ENCODE assay signal across 28 cellular contexts in the genomic region with DNA sequence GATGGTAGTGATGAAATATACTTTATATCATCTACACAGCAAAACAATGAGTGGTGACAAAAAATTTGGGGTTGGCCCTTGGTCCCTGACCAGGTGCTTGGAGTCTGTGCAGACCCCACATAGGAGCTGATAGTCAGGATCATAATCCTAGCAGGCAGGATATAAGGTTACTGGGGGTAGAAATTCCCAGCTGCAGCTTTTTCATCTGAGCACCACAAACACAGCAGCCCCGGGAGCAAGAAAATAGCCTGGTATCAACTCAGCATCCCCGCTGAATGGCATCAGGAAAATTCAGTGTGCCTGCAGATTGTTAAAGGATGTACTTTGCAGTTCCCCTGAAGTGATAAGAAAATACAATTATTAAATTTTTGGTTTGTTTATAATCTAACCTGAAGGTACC.
"Had no signal": no experiment of that assay in that cellular context is flagged by ENCODE, and none has a peak within 500 bp of the region (broad histone marks: within the 10 kb centered on the region; RNA-seq: fewer than 3 reads in every experiment).

No MANE protein-coding gene starts in this region.

- DNase-seq: naive thymus-derived CD4-positive, alpha-beta T cell; natural killer cell; nucleus accumbens; pancreas; right cardiac atrium; right lobe of liver; sigmoid colon; small intestine; spleen; stimulated activated CD4-positive, alpha-beta T cell treated with anti-CD3 and anti-CD28 coated beads, Interleukin-12 subunit alpha, Interleukin-12 subunit beta, amount 100 ng/mL, for 4 hours; stimulated activated CD4-positive, alpha-beta T cell treated with anti-CD3 and anti-CD28 coated beads, Interleukin-1b, Interleukin-23, amount 100 ng/mL, for 48 hours; stimulated activated CD4-positive, alpha-beta T cell treated with anti-CD3 and anti-CD28 coated beads, Interleukin-4, amount 100 ng/mL, for 1 hour; stimulated activated CD4-positive, alpha-beta T cell treated with anti-CD3 and anti-CD28 coated beads, Interleukin-4, amount 100 ng/mL, for 4 hours; stimulated activated CD8-positive, alpha-beta memory T cell treated with anti-CD3 and anti-CD28 coated beads, Interleukin-4, amount 100 ng/mL, for 48 hours; stimulated activated naive CD4-positive, alpha-beta T cell; stimulated activated naive CD8-positive, alpha-beta T cell treated with anti-CD3 and anti-CD28 coated beads, Interleukin-15, amount 100 ng/mL, for 72 hours; stimulated activated naive CD8-positive, alpha-beta T cell treated with anti-CD3 and anti-CD28 coated beads, Interleukin-15, Interleukin-2, amounts not matched to agents 100 U/mL and 50 U/mL, for 24 hours; substantia nigra; testis; tibial artery; transverse colon; upper lobe of left lung had no signal

- H3K9me3 Mint-ChIP-seq: naive thymus-derived CD4-positive, alpha-beta T cell; natural killer cell; nephron; stimulated activated memory B cell treated with anti-CD40 and anti-IgM and Interleukin-4, amounts not matched to agents 10 μg/mL and 1 μg/mL and 100 μg/mL, for 72 hours; stimulated activated naive CD8-positive, alpha-beta T cell treated with anti-CD3 and anti-CD28 coated beads, Interleukin-15, amount 100 ng/mL, for 72 hours had no signal

- H3K9me3 ChIP-seq: neutrophil, pancreas, prostate gland, right lobe of liver, sigmoid colon, spleen, suprapubic skin, testis, tibial artery, transverse colon, upper lobe of left lung, vagina had no signal

- H3K27ac ChIP-seq: neutrophil, pancreas, prostate gland, right lobe of liver, sigmoid colon, spleen, suprapubic skin, testis, tibial artery, transverse colon, upper lobe of left lung, vagina had no signal

- H3K4me3 ChIP-seq: pancreas, prostate gland, right lobe of liver, sigmoid colon, spleen, suprapubic skin, testis, tibial artery, transverse colon, upper lobe of left lung, vagina had no signal

- H3K4me1 Mint-ChIP-seq: natural killer cell; stimulated activated memory B cell treated with anti-CD40 and anti-IgM and Interleukin-4, amounts not matched to agents 10 μg/mL and 1 μg/mL and 100 μg/mL, for 72 hours; stimulated activated naive CD8-positive, alpha-beta T cell treated with anti-CD3 and anti-CD28 coated beads, Interleukin-15, amount 100 ng/mL, for 72 hours had no signal

- H3K27me3 ChIP-seq: neutrophil, pancreas, right lobe of liver, sigmoid colon, spleen, suprapubic skin, testis, tibial artery, transverse colon, upper lobe of left lung, vagina had no signal

- H3K4me3 Mint-ChIP-seq: naive thymus-derived CD4-positive, alpha-beta T cell; natural killer cell; nephron; stimulated activated memory B cell treated with anti-CD40 and anti-IgM and Interleukin-4, amounts not matched to agents 10 μg/mL and 1 μg/mL and 100 μg/mL, for 72 hours; stimulated activated naive CD8-positive, alpha-beta T cell treated with anti-CD3 and anti-CD28 coated beads, Interleukin-15, amount 100 ng/mL, for 72 hours had no signal

- H3K27me3 Mint-ChIP-seq: naive thymus-derived CD4-positive, alpha-beta T cell; stimulated activated memory B cell treated with anti-CD40 and anti-IgM and Interleukin-4, amounts not matched to agents 10 μg/mL and 1 μg/mL and 100 μg/mL, for 72 hours; stimulated activated naive CD8-positive, alpha-beta T cell treated with anti-CD3 and anti-CD28 coated beads, Interleukin-15, amount 100 ng/mL, for 72 hours had no signal

- ATAC-seq: naive thymus-derived CD4-positive, alpha-beta T cell; natural killer cell; pancreas; right cardiac atrium; right lobe of liver; stimulated activated memory B cell treated with anti-CD40 and anti-IgM and Interleukin-4, amounts not matched to agents 10 μg/mL and 1 μg/mL and 100 μg/mL, for 72 hours; stimulated activated naive CD8-positive, alpha-beta T cell treated with anti-CD3 and anti-CD28 coated beads, Interleukin-15, amount 100 ng/mL, for 72 hours; stimulated activated naive CD8-positive, alpha-beta T cell treated with anti-CD3 and anti-CD28 coated beads, Interleukin-15, Interleukin-2, amounts not matched to agents 100 U/mL and 50 U/mL, for 24 hours had no signal

- H3K27ac Mint-ChIP-seq: natural killer cell; nephron; stimulated activated memory B cell treated with anti-CD40 and anti-IgM and Interleukin-4, amounts not matched to agents 10 μg/mL and 1 μg/mL and 100 μg/mL, for 72 hours had no signal

- H3K4me1 ChIP-seq: pancreas, prostate gland, right lobe of liver, sigmoid colon, spleen, suprapubic skin, testis, upper lobe of left lung, vagina had no signal

- H3K36me3 Mint-ChIP-seq: natural killer cell had no signal
